In genomic region chr13:104577029-104577820, GRCh38 we compare ENCODE assay signal across 21 cellular contexts.
DNase-seq lines count a peak whose midpoint lies in the region; ATAC-seq, FAIRE-seq and TF ChIP-seq lines count a peak whose summit lies in the region.
"Had no signal": no experiment of that assay in that cellular context is flagged by ENCODE, and none has a peak within 500 bp of the region (broad histone marks: within the 10 kb centered on the region; RNA-seq: fewer than 3 reads in every experiment).

No MANE protein-coding gene starts in this region.

- H4K8ac ChIP-seq in mesenchymal stem cell (ENCODE audit: low read length), result no peak overlapping the region

- no peak overlapping the region for H2AK5ac ChIP-seq in mesenchymal stem cell (ENCODE audit: low read length, severe bottlenecking)

- no peak overlapping the region for H3K14ac ChIP-seq in mesenchymal stem cell (ENCODE audit: low read length in 2 of 2)

- H3K36me3 ChIP-seq in brain microvascular endothelial cell (replicated peaks) (no peaks in the 10 kb centered on the region), mesenchymal stem cell (ENCODE audit: control insufficient read depth in 1 of 2, insufficient read depth in 2 of 2, low read depth in 1 of 2, low read length in 2 of 2) (no peaks in the 10 kb centered on the region)
- H3K36me3 ChIP-seq: BLaER1, MG63 had no signal

- DNase-seq in M059J (ENCODE audit: low read depth), result peak; percentile 6
- peak; percentile 54 for DNase-seq in brain microvascular endothelial cell
- DNase-seq in mesenchymal stem cell, result peak; percentile 11
- DNase-seq in D721Med (ENCODE audit: insufficient read length, low spot score), result no peak
- no peak for DNase-seq in SKM-1 (lab: John Stamatoyannopoulos, UW; ENCODE audit: unreplicated experiment)
- DNase-seq: CD4-positive, alpha-beta memory T cell; GF-D8; MG63; NCI-H1048; NCI-H1436 treated with DMSO at 0.1 percent for 48 hours; NCI-H2029 treated with DMSO at 0.1 percent for 48 hours; NCI-H2171; NCI-H446; NCI-H69 had no signal

- in situ Hi-C loops in brain microvascular endothelial cell (cut with HindIII; ENCODE audit: low pct_ligation_motif_present, low sequenced_read_pairs), result no loop called here

- H2BK5ac ChIP-seq in mesenchymal stem cell (ENCODE audit: low read depth, low read length, poor library complexity, severe bottlenecking), result no peak overlapping the region

- no peak overlapping the region for H2BK15ac ChIP-seq in mesenchymal stem cell (ENCODE audit: low read depth, poor library complexity, severe bottlenecking)

- H3K4me2 ChIP-seq in mesenchymal stem cell (ENCODE audit: low read length, poor library complexity, severe bottlenecking), result no peak overlapping the region
- H3K4me2 ChIP-seq: A549, BLaER1 had no signal

- TF ChIP-seq CTCF in brain microvascular endothelial cell (IDR thresholded peaks at IDR 0.05; ENCODE audit: low read depth, low read length, missing control alignments) (no peak), D721Med (IDR thresholded peaks at IDR 0.05; ENCODE audit: insufficient read depth, missing control alignments) (no peak)

- H2BK120ac ChIP-seq in mesenchymal stem cell (ENCODE audit: low read depth, low read length), result no peak overlapping the region

- H3K4ac ChIP-seq in mesenchymal stem cell (ENCODE audit: low read depth in 1 of 2, low read length in 2 of 2), result no peak overlapping the region

- ATAC-seq in GM18870 (IDR thresholded peaks at IDR 0.05; ENCODE audit: unreplicated experiment) (peak; percentile 53), HG03460 (IDR thresholded peaks at IDR 0.05; ENCODE audit: unreplicated experiment) (no peak)
- ATAC-seq: A549, Right ventricle myocardium inferior had no signal

- H3K9ac ChIP-seq in mesenchymal stem cell (ENCODE audit: low read length), result no peak overlapping the region
- H3K9ac ChIP-seq: BLaER1 had no signal

- no peak overlapping the region for H2AFZ ChIP-seq in mesenchymal stem cell (ENCODE audit: low read depth, low read length)

- H3K79me1 ChIP-seq in mesenchymal stem cell (replicated peaks; ENCODE audit: low read length, poor library complexity, severe bottlenecking), result no peaks in the 10 kb centered on the region

- 100% methylated on average over 2 of the region's 4 CpGs for WGBS in mesenchymal stem cell

- H3K27ac ChIP-seq in brain microvascular endothelial cell, result no peak overlapping the region
- H3K27ac ChIP-seq in mesenchymal stem cell (ENCODE audit: low read length, poor library complexity, severe bottlenecking), result no peak overlapping the region
- H3K27ac ChIP-seq: A549, BLaER1 had no signal

- no peak overlapping the region for H3K23ac ChIP-seq in mesenchymal stem cell (ENCODE audit: low read length in 2 of 2)

- H3K4me3 ChIP-seq in brain microvascular endothelial cell (ENCODE audit: low read depth, low read length) (no peak overlapping the region), mesenchymal stem cell (ENCODE audit: insufficient read depth in 1 of 2, low read depth in 1 of 2, low read length in 2 of 2) (no peak overlapping the region)
- H3K4me3 ChIP-seq: A549, BLaER1, MG63 had no signal

- no peak for FAIRE-seq in D721Med (lab: Jason Lieb, UNC)
- FAIRE-seq: A549, GM12891, RCC 7860 had no signal

- no peak overlapping the region for H4K91ac ChIP-seq in mesenchymal stem cell (ENCODE audit: low read length)

- no peak overlapping the region for H3K18ac ChIP-seq in mesenchymal stem cell (ENCODE audit: low read depth in 1 of 2, low read length in 2 of 2)

- H3K27me3 ChIP-seq in brain microvascular endothelial cell (replicated peaks), result no peaks in the 10 kb centered on the region
- no peaks in the 10 kb centered on the region for H3K27me3 ChIP-seq in mesenchymal stem cell (ENCODE audit: control insufficient read depth in 1 of 2, insufficient read depth in 1 of 2, low read length in 2 of 2)
- H3K27me3 ChIP-seq: BLaER1, MG63 had no signal

- no peaks in the 10 kb centered on the region for H3K9me3 ChIP-seq in mesenchymal stem cell (ENCODE audit: control insufficient read depth, low read length)
- H3K9me3 ChIP-seq: A549, BLaER1, MG63 had no signal

- no peaks in the 10 kb centered on the region for H3K4me1 ChIP-seq in mesenchymal stem cell (ENCODE audit: control insufficient read depth, insufficient read depth, low read depth, low read length)
- H3K4me1 ChIP-seq: A549, BLaER1 had no signal

- H2BK12ac ChIP-seq in mesenchymal stem cell (ENCODE audit: low read length in 2 of 2), result no peak overlapping the region

Comparison
In these comparisons a context has a peak if more than half of its experiments do, and no peak if none do; other contexts are left out.
1. DNase-seq: peak in M059J (single experiment), brain microvascular endothelial cell (single experiment) and mesenchymal stem cell (single experiment); none in D721Med (single experiment) and SKM-1 (single experiment).